ENCODE assay signal across 8 cellular contexts in the genomic region with DNA sequence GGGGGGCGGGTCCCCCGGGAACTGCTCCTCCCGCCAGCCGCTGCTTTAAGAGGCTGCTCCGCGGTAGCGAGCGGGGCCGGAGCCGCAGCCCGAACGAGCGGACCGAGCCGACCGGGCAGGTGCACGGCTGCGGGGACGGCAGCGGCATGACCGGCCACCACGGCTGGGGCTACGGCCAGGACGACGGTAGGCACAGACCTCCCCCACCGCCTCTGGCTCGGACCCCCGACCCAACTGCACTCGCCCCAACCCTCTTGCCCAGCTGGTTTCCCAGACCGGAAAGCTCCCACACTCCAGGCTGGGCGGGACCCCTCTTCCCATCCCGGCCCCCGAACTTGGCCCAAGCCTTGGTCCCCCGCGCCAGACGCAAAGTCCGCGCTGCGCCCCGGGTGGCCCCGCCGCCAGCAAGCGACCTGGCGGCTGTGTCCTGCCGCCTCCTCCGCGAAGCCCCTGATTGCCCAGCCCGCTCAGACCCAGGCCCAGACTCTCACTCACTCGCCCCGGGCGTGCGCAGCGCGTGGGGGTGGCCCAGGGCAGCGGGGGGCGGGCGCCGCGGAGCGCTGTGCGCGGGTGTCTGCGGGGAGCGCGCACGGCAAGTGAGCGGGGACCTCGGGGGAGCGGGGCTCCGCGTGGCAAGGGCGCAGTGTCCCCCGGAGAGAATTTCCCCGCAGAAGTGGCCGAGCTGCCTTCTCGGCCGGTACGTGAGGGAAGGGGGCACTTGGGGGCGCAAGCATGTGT. TPM values are rescaled to one million over a fixed set of nuclear protein-coding genes. Genes with fewer than 3 reads are reported as not detected.
DNase-seq lines count a peak whose midpoint lies in the region; ATAC-seq and TF ChIP-seq lines count a peak whose summit lies in the region.

A gene (plus strand): TSS at position 73 of the 738 bp plus-strand sequence. CDS start 74 bp downstream, at position 147.

- POLR2A ChIA-PET in RWPE1 (lab: Yijun Ruan, JAX; ENCODE audit: low non-redundant PET) = no interaction called here

- TF ChIP-seq CTCF in gastrocnemius medialis (IDR thresholded peaks at IDR 0.05 in 4 of 5, conservative IDR thresholded peaks at IDR 0.05 in 1 of 5) = no peak
- no peak for TF ChIP-seq CTCF in RWPE1 (conservative IDR thresholded peaks at IDR 0.05; ENCODE audit: low read depth)

- H3K9ac ChIP-seq in HUES48 (ENCODE audit: low read depth, low read length) (no peak within 1 kb of the TSS), iPS-18a (ENCODE audit: low read length) (no peak within 1 kb of the TSS)

- H3K27me3 ChIP-seq in HUES48 (ENCODE audit: control insufficient read depth, insufficient read depth, low read length) (peaks cover 60% of the 10 kb centered on the region), iPS-18a (ENCODE audit: control insufficient read depth, insufficient read depth, low read length) (peaks cover 63% of the 10 kb centered on the region), gastrocnemius medialis (peaks cover 25 to 30% (median 26%) of the 10 kb centered on the region in 3 donors)

- H3K4me1 ChIP-seq in HUES48 (ENCODE audit: control insufficient read depth, insufficient read depth, low read length) = no peaks in the 10 kb centered on the region
- H3K4me1 ChIP-seq in iPS-18a (ENCODE audit: control insufficient read depth, low read depth, low read length) = no peaks in the 10 kb centered on the region
- peaks cover 0 to 6% of the 10 kb centered on the region in 2 donors for H3K4me1 ChIP-seq in gastrocnemius medialis

- peak in 1 of 2 donors; percentile 22 for ATAC-seq in gastrocnemius medialis
- no peak for ATAC-seq in GM21515 (IDR thresholded peaks at IDR 0.05; ENCODE audit: unreplicated experiment)

- DNase-seq in gastrocnemius medialis (no peak), RWPE1 (ENCODE audit: low spot score) (no peak), NCI-H2107 (lab: John Stamatoyannopoulos, UW) (no peak)
- DNase-seq in activated CD4-positive, alpha-beta T cell treated with anti-CD3 and anti-CD28 coated beads for 4 hours = no peak

- H3K27ac ChIP-seq in HUES48 (ENCODE audit: low read depth, low read length) = no peak within 1 kb of the TSS
- peak within 1 kb of the TSS; percentile 11 for H3K27ac ChIP-seq in angular gyrus (ENCODE audit: low read depth, low read length)
- H3K27ac ChIP-seq in iPS-18a (ENCODE audit: low read length) = no peak within 1 kb of the TSS
- no peak within 1 kb of the TSS for H3K27ac ChIP-seq in gastrocnemius medialis
- no peak within 1 kb of the TSS for H3K27ac ChIP-seq in RWPE1

- in situ Hi-C loops in gastrocnemius medialis (cut with MboI; ENCODE audit: low sequenced_read_pairs in 4 of 4) = no loop called here

- intact Hi-C loops in gastrocnemius medialis (cut with DNase I; ENCODE audit: low total_unique reads) = no loop called here

- H3K4me3 ChIP-seq in HUES48 (ENCODE audit: low read depth, low read length) (peak within 1 kb of the TSS; percentile 77), iPS-18a (ENCODE audit: low read length) (peak within 1 kb of the TSS; percentile 64), gastrocnemius medialis (peak within 1 kb of the TSS; percentile 30 to 63 (median 54))

- no peak for TF ChIP-seq POLR2A in gastrocnemius medialis (IDR thresholded peaks at IDR 0.05)

- CTCF ChIA-PET in RWPE1 (lab: Yijun Ruan, JAX) = interaction anchor here (0.9 kb wide), 1 partner anchor 23 kb away, joined by 3 read pairs; no protein-coding TSS in a partner anchor

- H3K9me3 ChIP-seq in HUES48 (ENCODE audit: control insufficient read depth, insufficient read depth, low read length) = no peaks in the 10 kb centered on the region
- H3K9me3 ChIP-seq in iPS-18a (ENCODE audit: control insufficient read depth, low read depth, low read length) = no peaks in the 10 kb centered on the region
- no peaks in the 10 kb centered on the region for H3K9me3 ChIP-seq in gastrocnemius medialis

- H3K36me3 ChIP-seq in HUES48 (ENCODE audit: control insufficient read depth, insufficient read depth, low read length) (no peaks in the 10 kb centered on the region), iPS-18a (ENCODE audit: control insufficient read depth, low read depth, low read length) (no peaks in the 10 kb centered on the region), gastrocnemius medialis (no peaks in the 10 kb centered on the region)

RNA-seq across cellular contexts. Expression of the gene that starts here (rescaled TPM):
- total RNA-seq in gastrocnemius medialis = under 1 TPM in 1 of 4 donors, not detected in 3; 0.19 TPM
